ENCODE assay signal across 17 cellular contexts in genomic region chr3:129838086-129838485, GRCh38.
"Had no signal": no experiment of that assay in that cellular context is flagged by ENCODE, and none has a peak within 500 bp of the region (broad histone marks: within the 10 kb centered on the region; RNA-seq: fewer than 3 reads in every experiment).

No MANE protein-coding gene starts in this region.

- ATAC-seq: activated CD8-positive, alpha-beta T cell treated with anti-CD3 and anti-CD28 coated beads, Interleukin-2, amount 10 ng/mL, durations not matched to agents 7 days and 5 days; natural killer cell treated with Interleukin-12 subunit alpha and Interleukin-12 subunit beta and Interleukin-15 and Interleukin-18, amount 100 ng/mL, for 72 hours; right lobe of liver; stimulated activated effector memory CD8-positive, alpha-beta T cell treated with anti-CD3 and anti-CD28 coated beads, Interleukin-12 subunit alpha, Interleukin-12 subunit beta, amount 100 ng/mL, for 72 hours had no signal

- H3K36me3 Mint-ChIP-seq: natural killer cell treated with Interleukin-12 subunit alpha and Interleukin-12 subunit beta and Interleukin-15 and Interleukin-18, amount 100 ng/mL, for 72 hours; stimulated activated effector memory CD8-positive, alpha-beta T cell treated with anti-CD3 and anti-CD28 coated beads, Interleukin-12 subunit alpha, Interleukin-12 subunit beta, amount 100 ng/mL, for 72 hours had no signal

- H3K4me1 ChIP-seq: breast epithelium had no signal

- H3K4me3 Mint-ChIP-seq: activated CD4-positive, alpha-beta T cell treated with anti-CD3 and anti-CD28 coated beads, Interleukin-2, amount 10 ng/mL, durations not matched to agents 24 days and 14 days; activated CD8-positive, alpha-beta T cell treated with anti-CD3 and anti-CD28 coated beads, Interleukin-2, amount 10 ng/mL, durations not matched to agents 7 days and 5 days; activated naive CD8-positive, alpha-beta T cell treated with anti-CD3 and anti-CD28 coated beads for 36 hours; natural killer cell treated with Interleukin-12 subunit alpha and Interleukin-12 subunit beta and Interleukin-15 and Interleukin-18, amount 100 ng/mL, for 72 hours; stimulated activated effector memory CD8-positive, alpha-beta T cell treated with anti-CD3 and anti-CD28 coated beads, Interleukin-12 subunit alpha, Interleukin-12 subunit beta, amount 100 ng/mL, for 72 hours; T-helper 2 cell treated with Interferon-gamma antibody and Interleukin-4, amounts not matched to agents 5 μg/mL and 100 μg/mL, for 36 hours had no signal

- DNase-seq: activated CD4-positive, alpha-beta T cell treated with anti-CD3 and anti-CD28 coated beads, Interleukin-2, amount 10 ng/mL, durations not matched to agents 24 days and 14 days; activated CD4-positive, CD25-positive, alpha-beta regulatory T cell; activated CD8-positive, alpha-beta memory T cell treated with anti-CD3 and anti-CD28 coated beads, Interleukin-2, amount 50 U/mL, for 4 hours; activated CD8-positive, alpha-beta T cell treated with anti-CD3 and anti-CD28 coated beads, Interleukin-2, amount 10 ng/mL, durations not matched to agents 7 days and 5 days; activated gamma-delta T cell treated with Interleukin-2 at 50 U/mL for 16 hours; activated naive CD8-positive, alpha-beta T cell treated with anti-CD3 and anti-CD28 coated beads for 36 hours; activated T-cell treated with anti-CD3 and anti-CD28 coated beads, Interleukin-2, amount 50 U/mL, for 48 hours; dermis blood vessel endothelial cell; erythroblast; left colon; mammary epithelial cell; right lobe of liver; stimulated activated CD4-positive, alpha-beta T cell treated with anti-CD3 and anti-CD28 coated beads, Interleukin-1b, Interleukin-23, amount 100 ng/mL, for 48 hours had no signal

- H3K36me3 ChIP-seq: breast epithelium, right lobe of liver had no signal

- H3K9me3 ChIP-seq: right lobe of liver had no signal

- H3K27me3 Mint-ChIP-seq: activated CD4-positive, alpha-beta T cell treated with anti-CD3 and anti-CD28 coated beads, Interleukin-2, amount 10 ng/mL, durations not matched to agents 24 days and 14 days; activated naive CD8-positive, alpha-beta T cell treated with anti-CD3 and anti-CD28 coated beads for 36 hours; natural killer cell treated with Interleukin-12 subunit alpha and Interleukin-12 subunit beta and Interleukin-15 and Interleukin-18, amount 100 ng/mL, for 72 hours had no signal

- H3K27ac ChIP-seq: breast epithelium, right lobe of liver had no signal

- H3K9me3 Mint-ChIP-seq: activated CD4-positive, alpha-beta T cell treated with anti-CD3 and anti-CD28 coated beads, Interleukin-2, amount 10 ng/mL, durations not matched to agents 24 days and 14 days; natural killer cell treated with Interleukin-12 subunit alpha and Interleukin-12 subunit beta and Interleukin-15 and Interleukin-18, amount 100 ng/mL, for 72 hours; stimulated activated effector memory CD8-positive, alpha-beta T cell treated with anti-CD3 and anti-CD28 coated beads, Interleukin-12 subunit alpha, Interleukin-12 subunit beta, amount 100 ng/mL, for 72 hours had no signal

- H3K4me3 ChIP-seq: breast epithelium, right lobe of liver had no signal

- H3K4me1 Mint-ChIP-seq: activated CD4-positive, alpha-beta T cell treated with anti-CD3 and anti-CD28 coated beads, Interleukin-2, amount 10 ng/mL, durations not matched to agents 24 days and 14 days had no signal

- H3K27ac Mint-ChIP-seq: activated CD4-positive, alpha-beta T cell treated with anti-CD3 and anti-CD28 coated beads, Interleukin-2, amount 10 ng/mL, durations not matched to agents 24 days and 14 days; activated CD8-positive, alpha-beta T cell treated with anti-CD3 and anti-CD28 coated beads, Interleukin-2, amount 10 ng/mL, durations not matched to agents 7 days and 5 days; activated naive CD8-positive, alpha-beta T cell treated with anti-CD3 and anti-CD28 coated beads for 36 hours; natural killer cell treated with Interleukin-12 subunit alpha and Interleukin-12 subunit beta and Interleukin-15 and Interleukin-18, amount 100 ng/mL, for 72 hours; stimulated activated effector memory CD8-positive, alpha-beta T cell treated with anti-CD3 and anti-CD28 coated beads, Interleukin-12 subunit alpha, Interleukin-12 subunit beta, amount 100 ng/mL, for 72 hours; T-helper 2 cell treated with Interferon-gamma antibody and Interleukin-4, amounts not matched to agents 5 μg/mL and 100 μg/mL, for 36 hours had no signal

- H3K27me3 ChIP-seq: breast epithelium, right lobe of liver had no signal
